In the genomic region with DNA sequence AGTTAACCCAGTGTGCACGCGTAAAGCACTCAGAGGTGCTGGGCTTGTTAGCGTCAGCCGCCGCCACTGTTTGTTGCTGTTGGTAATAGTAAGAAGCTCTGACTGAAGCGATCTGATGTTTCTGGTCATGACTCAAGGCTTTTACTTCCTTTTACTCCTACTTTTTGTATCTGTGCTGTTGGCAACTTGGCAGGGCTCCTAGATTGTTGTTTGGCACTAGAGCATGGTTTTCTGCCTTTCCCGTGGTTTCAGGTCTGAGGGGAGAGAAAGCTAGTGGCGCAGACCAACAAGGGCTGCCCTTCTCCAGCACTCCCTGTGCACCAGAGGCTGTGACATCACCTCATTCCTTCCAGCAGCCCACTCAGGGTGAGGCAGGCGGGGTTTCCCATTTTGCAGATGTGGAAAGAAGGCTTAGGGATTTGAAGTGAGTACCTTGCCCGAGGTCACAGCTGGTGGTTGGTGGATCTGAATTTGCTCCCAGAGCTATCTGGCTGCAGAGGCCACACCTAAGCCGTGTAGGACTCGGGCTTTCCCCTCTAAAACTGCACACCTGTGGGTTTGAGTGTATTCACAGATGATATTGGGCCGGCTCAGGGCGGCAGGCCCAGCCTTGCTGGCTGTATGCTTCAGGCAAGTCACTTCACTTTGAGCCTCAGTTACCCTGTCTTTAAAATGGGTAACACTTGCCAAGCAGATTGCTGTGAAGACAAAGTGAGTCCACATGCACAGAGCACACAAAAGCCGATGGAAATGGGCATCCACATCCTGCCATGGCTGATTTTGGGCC, we compare ENCODE assay signal across 8 cellular contexts. TPM values are rescaled to one million over a fixed set of nuclear protein-coding genes. Genes with fewer than 3 reads are reported as not detected.
A peak's percentile ranks its signal among the peaks of the same experiment; 100 is the strongest.
DNase-seq lines count a peak whose midpoint lies in the region; ATAC-seq and TF ChIP-seq lines count a peak whose summit lies in the region.

No MANE protein-coding gene starts in this region.

- BruUV-seq in PC-3 (replicated peaks; lab: Mats Ljungman, UMichigan), result no TSS peak

- no peak overlapping the region for H2AFZ ChIP-seq in PC-3 (ENCODE audit: low read length)

- no peaks in the 10 kb centered on the region for H3K9me2 ChIP-seq in PC-3 (replicated peaks; ENCODE audit: low read length)

- ATAC-seq in PC-3 (peak; percentile 58), HG02840 (IDR thresholded peaks at IDR 0.05; ENCODE audit: low FRiP score, unreplicated experiment) (no peak), HG03039 (IDR thresholded peaks at IDR 0.05; ENCODE audit: unreplicated experiment) (no peak)

- CTCF ChIA-PET in PC-3 (lab: Charles Lee), result interaction anchor here (0.8 kb wide), 1 partner anchor 79 kb away, joined by 4 read pairs; no protein-coding TSS in a partner anchor

- POLR2A ChIA-PET in PC-3 (lab: Charles Lee; ENCODE audit: unreplicated experiment), result interaction anchor here (1.2 kb wide), 1 partner anchor 43 kb away, joined by 8 read pairs; no protein-coding TSS in a partner anchor

- DNase-seq in GDM1 (lab: John Stamatoyannopoulos, UW) (peak; percentile 41), PC-3 (peak; percentile 82), epithelial cell of prostate (ENCODE audit: low read depth, low spot score) (peak; percentile 84), putamen (ENCODE audit: low spot score) (peak; percentile 26), NCI-H1694 (lab: John Stamatoyannopoulos, UW) (no peak), activated T-cell treated with anti-CD3 and anti-CD28 coated beads for 4 hours (no peak)

- peak overlapping the region; percentile 78 for H3K4me2 ChIP-seq in PC-3 (ENCODE audit: low read length)

- H3K27me3 ChIP-seq in PC-3 (ENCODE audit: low read length), result no peaks in the 10 kb centered on the region

- no peaks in the 10 kb centered on the region for H4K20me1 ChIP-seq in PC-3 (ENCODE audit: low read length)

- H3K27ac ChIP-seq in PC-3 (ENCODE audit: low read length) (peak overlapping the region; percentile 81), epithelial cell of prostate (peak overlapping the region; percentile 98)

- intact Hi-C loops in PC-3 (cut with micrococcal nuclease), result loop anchor here (2.0 kb wide), 1 partner anchor 51 kb away; the partner anchor contains the start of gene TADA2B

- no peaks in the 10 kb centered on the region for H3K9me3 ChIP-seq in PC-3 (ENCODE audit: low read length)

- peaks cover 73% of the 10 kb centered on the region for H3K79me2 ChIP-seq in PC-3 (ENCODE audit: low read length)

- peaks cover 13% of the 10 kb centered on the region; the same call in 1 of the 2 replicates for H3K36me3 ChIP-seq in PC-3 (ENCODE audit: low read depth, low read length)

- no peaks in the 10 kb centered on the region for H3F3A ChIP-seq in PC-3 (ENCODE audit: low read length, unreplicated experiment)

- H3K4me1 ChIP-seq in PC-3 (ENCODE audit: insufficient read depth, low read length), result peaks cover 44% of the 10 kb centered on the region

- TF ChIP-seq CTCF in PC-3 (conservative IDR thresholded peaks at IDR 0.05; ENCODE audit: low read depth, low read length), result no peak

- peak overlapping the region; percentile 46; the same call in 1 of the 2 replicates for H3K4me3 ChIP-seq in PC-3 (ENCODE audit: low read length)

- H3K9ac ChIP-seq in PC-3 (ENCODE audit: low read length), result peak overlapping the region; percentile 33

RNA-seq across cellular contexts. Expression of gene TADA2B, which starts 51.2 kb away (rescaled TPM):
- total RNA-seq in PC-3 (2014; rRNA removed), result 14.7 and 16.5 TPM in 2 replicates

Comparison
In these comparisons a context has a peak if more than half of its experiments do, and no peak if none do; other contexts are left out.
1. DNase-seq: peak in GDM1 (single experiment), PC-3 (single experiment), epithelial cell of prostate (single experiment) and putamen (single experiment); none in NCI-H1694 (single experiment) and activated T-cell treated with anti-CD3 and anti-CD28 coated beads for 4 hours (single experiment).